In genomic region chr20:23622839-23623343, GRCh38 we compare ENCODE assay signal across 9 cellular contexts. TPM values are rescaled to one million over a fixed set of nuclear protein-coding genes. Genes with fewer than 3 reads are reported as not detected.
DNase-seq lines count a peak whose midpoint lies in the region; ATAC-seq, FAIRE-seq and TF ChIP-seq lines count a peak whose summit lies in the region.
"Had no signal": no experiment of that assay in that cellular context is flagged by ENCODE, and none has a peak within 500 bp of the region (broad histone marks: within the 10 kb centered on the region; RNA-seq: fewer than 3 reads in every experiment).

No MANE protein-coding gene starts in this region.

- no peak for TF ChIP-seq POLR2A in H1 (IDR thresholded peaks at IDR 0.05; ENCODE audit: control extremely low read depth in 1 of 2, low read depth in 2 of 2, low read length in 2 of 2)

- no peak overlapping the region for H2BK15ac ChIP-seq in H1 (ENCODE audit: low read length)

- H3K36me3 ChIP-seq in H1 (ENCODE audit: control insufficient read depth in 2 of 4, insufficient read depth in 4 of 4, low read length in 3 of 4): no peaks in the 10 kb centered on the region
- H3K36me3 ChIP-seq in muscle layer of colon (ENCODE audit: insufficient read depth, low read length): no peaks in the 10 kb centered on the region

- CTCF ChIA-PET in AG04449 (lab: Yijun Ruan, JAX): interaction anchor here (0.7 to 2.3 kb wide), 4 partner anchors 9 to 181 kb away, joined by 3 to 9 read pairs (median 4); no protein-coding TSS in a partner anchor
- CTCF ChIA-PET in H1 (lab: Charles Lee; ENCODE audit: partially characterized antibody): interaction anchor here (2.1 kb wide), 1 partner anchor 16 kb away, joined by 7 read pairs; no protein-coding TSS in a partner anchor

- no peak overlapping the region for H3K14ac ChIP-seq in H1 (ENCODE audit: insufficient read length)

- H3K18ac ChIP-seq in H1 (ENCODE audit: extremely low read depth, low read length): no peak overlapping the region; the same call in 1 of the 2 replicates

- POLR2A ChIA-PET in AG04449 (lab: Yijun Ruan, JAX) (interaction anchor here (1.6 kb wide), 1 partner anchor 14 kb away, joined by 11 read pairs; the partner anchor contains the start of gene CST3), H1 (lab: Charles Lee; ENCODE audit: partially characterized antibody) (no interaction called here)

- no peaks in the 10 kb centered on the region for H4K20me1 ChIP-seq in H1 (replicated peaks in 1 of 2; ENCODE audit: control insufficient read depth in 1 of 2, insufficient read depth in 2 of 2, low read length in 2 of 2)

- ATAC-seq in GM19397 (IDR thresholded peaks at IDR 0.05; ENCODE audit: unreplicated experiment): peak; percentile 61

- H3K27me3 ChIP-seq in H1 (replicated peaks in 1 of 4; ENCODE audit: control insufficient read depth in 3 of 4, extremely low read depth in 1 of 4, insufficient read depth in 3 of 4, low read length in 3 of 4) (no peaks in the 10 kb centered on the region), muscle layer of colon (ENCODE audit: control insufficient read depth in 1 of 2, insufficient read depth in 2 of 2, low read length in 2 of 2) (no peaks in the 10 kb centered on the region)

- H2AFZ ChIP-seq in H1 (ENCODE audit: low read length): no peak overlapping the region; the same call in 1 of the 2 replicates

- peaks cover 2% of the 10 kb centered on the region; the same call in 1 of the 2 replicates for H3K23me2 ChIP-seq in H1 (ENCODE audit: low read depth, low read length)

- 73% methylated on average over 4 of the region's 4 CpGs; no CpG with 5 or more reads in 1 of the 2 experiments for WGBS in H1 (ENCODE audit: extremely low coverage in 1 of 2, insufficient coverage in 1 of 2, insufficient read length in 1 of 2, insufficient replicate concordance in 2 of 2, low coverage in 1 of 2, low lambda C conversion rate in 2 of 2, missing lambda C conversion rate in 1 of 2), 2 experiments

- H3K4ac ChIP-seq in H1 (replicated peaks; ENCODE audit: insufficient read length, low read depth, low read length): no peak overlapping the region

- TF ChIP-seq CTCF in AG04449 (IDR thresholded peaks at IDR 0.05; ENCODE audit: insufficient read depth, low read length, missing control alignments): no peak
- TF ChIP-seq CTCF in H1 (IDR thresholded peaks at IDR 0.05; ENCODE audit: control extremely low read depth in 1 of 3, insufficient read depth in 1 of 3, low read depth in 1 of 3, low read length in 3 of 3): no peak
- TF ChIP-seq CTCF in D721Med (IDR thresholded peaks at IDR 0.05; ENCODE audit: insufficient read depth, missing control alignments): no peak

- H2AK5ac ChIP-seq in H1 (ENCODE audit: low read depth, low read length): no peak overlapping the region

- H3K79me2 ChIP-seq in H1 (ENCODE audit: control insufficient read depth in 1 of 2, insufficient read depth in 2 of 2, low read length in 2 of 2): no peaks in the 10 kb centered on the region

- no peak overlapping the region for H2BK20ac ChIP-seq in H1 (ENCODE audit: low read length)

- H2BK12ac ChIP-seq in H1 (ENCODE audit: low read depth, low read length): no peak overlapping the region

- peaks cover 0 to 4% (median 2%) of the 10 kb centered on the region in 4 experiments; a peak in 3 of 7 replicates for H3K4me1 ChIP-seq in H1 (replicated peaks in 1 of 4; ENCODE audit: control insufficient read depth in 3 of 4, insufficient read depth in 4 of 4, low read length in 3 of 4)
- H3K4me1 ChIP-seq in muscle layer of colon (ENCODE audit: insufficient read depth, low read length): peaks cover 16% of the 10 kb centered on the region

- H3K79me1 ChIP-seq in H1 (ENCODE audit: low read depth, low read length): no peaks in the 10 kb centered on the region

- no peak for FAIRE-seq in H1 (lab: Jason Lieb, UNC)
- no peak for FAIRE-seq in D721Med (lab: Jason Lieb, UNC)

- H2BK5ac ChIP-seq in H1 (ENCODE audit: low read depth, low read length): no peak overlapping the region

- TF ChIP-seq RAD21 in H1 (IDR thresholded peaks at IDR 0.05 in 1 of 2, conservative IDR thresholded peaks at IDR 0.05 in 1 of 2; ENCODE audit: low read depth in 2 of 2, low read length in 2 of 2): no peak

- no peak overlapping the region for H4K5ac ChIP-seq in H1 (ENCODE audit: insufficient read length, low read depth, low read length)

- no peak for TF ChIP-seq EP300 in H1 (IDR thresholded peaks at IDR 0.05; ENCODE audit: borderline replicate concordance in 1 of 2, low read depth in 2 of 2, low read length in 2 of 2)

- H3K4me3 ChIP-seq in AG04449 (ENCODE audit: low read depth, low read length) (peak overlapping the region; percentile 33), H1 (ENCODE audit: extremely low read depth in 1 of 4, insufficient read depth in 2 of 4, low read depth in 3 of 4, low read length in 4 of 4) (no peak overlapping the region), muscle layer of colon (ENCODE audit: low read depth in 1 of 2, low read length in 2 of 2) (peak overlapping the region in 1 of 2 donors; percentile 35)

- no peak overlapping the region for H3K4me2 ChIP-seq in H1 (ENCODE audit: insufficient read depth in 1 of 2, low read depth in 2 of 2, low read length in 2 of 2)

- H3K9ac ChIP-seq in H1 (replicated peaks in 1 of 4; ENCODE audit: extremely low read depth in 1 of 4, low read depth in 3 of 4, low read length in 3 of 4): no peak overlapping the region
- no peak overlapping the region for H3K9ac ChIP-seq in muscle layer of colon (ENCODE audit: low read length)

- no peak overlapping the region for H3K56ac ChIP-seq in H1 (replicated peaks; ENCODE audit: insufficient read length, low read depth, low read length)

- H3K23ac ChIP-seq in H1 (ENCODE audit: insufficient read length): no peak overlapping the region

- no peak overlapping the region for H4K91ac ChIP-seq in H1 (replicated peaks; ENCODE audit: insufficient read length, low read length)

- peak; percentile 42 for DNase-seq in AG04449 (ENCODE audit: low read depth, low spot score)
- DNase-seq in NCI-H69 (lab: John Stamatoyannopoulos, UW): peak; percentile 84
- DNase-seq in H1 (ENCODE audit: low read depth in 1 of 2, low spot score in 2 of 2): no peak
- no peak for DNase-seq in SKM-1 treated with dmso at 0.1 percent for 144 hours (lab: John Stamatoyannopoulos, UW; ENCODE audit: unreplicated experiment)
- DNase-seq in D721Med (ENCODE audit: insufficient read length, low spot score): no peak
- DNase-seq in NCI-H526 treated with DMSO at 0.1 percent for 48 hours (lab: John Stamatoyannopoulos, UW): no peak

- H4K8ac ChIP-seq in H1 (ENCODE audit: extremely low read depth, insufficient read depth, low read length): no peak overlapping the region

- no peak overlapping the region for H3K27ac ChIP-seq in H1 (ENCODE audit: low read depth, low read length)
- H3K27ac ChIP-seq in muscle layer of colon (ENCODE audit: low read depth, low read length): peak overlapping the region; percentile 63

- H2BK120ac ChIP-seq in H1 (replicated peaks; ENCODE audit: low read depth, low read length): no peak overlapping the region

- H3K9me3 ChIP-seq in H1 (ENCODE audit: insufficient read depth in 2 of 2, low read depth in 1 of 2, low read length in 1 of 2): no peaks in the 10 kb centered on the region
- no peaks in the 10 kb centered on the region for H3K9me3 ChIP-seq in muscle layer of colon (ENCODE audit: low read length)

TF ChIP-seq in H1, 55 proteins besides CTCF, POLR2A, EP300 and RAD21:
- TF ChIP-seq RBBP5 (IDR thresholded peaks at IDR 0.05; ENCODE audit: borderline replicate concordance, low read depth, low read length) (no peak), JUND (IDR thresholded peaks at IDR 0.05; ENCODE audit: low read length) (peak; percentile 67; the same call in 1 of the 2 replicates), HDAC2 (IDR thresholded peaks at IDR 0.05; ENCODE audit: borderline replicate concordance in 1 of 2, low read depth in 2 of 2, low read length in 2 of 2) (no peak)

RNA-seq across cellular contexts. Expression of gene CST3, which starts 14.9 kb away (rescaled TPM):
- 53.2 and 58.1 TPM in 2 replicates for total RNA-seq in H1 (2021; fragmentation: NEBNext Ultra II Directional; extraction: Animal tissue kit (Norgen Biotek cat#: 25700))
- 184 and 185 TPM in 2 replicates for polyA plus RNA-seq in H1 (2011; rRNA removed)
- 84.3 TPM for polyA plus RNA-seq in H1 (2011; cell fraction: cytosol; rRNA removed)
- 66.5 TPM for polyA plus RNA-seq in H1 (2011; cell fraction: nucleus; rRNA removed)
- 61.6 to 108 TPM (median 99.6 TPM) in 4 replicates for polyA plus RNA-seq in H1 (2012, experiment 1 of 2)
- 128 TPM for polyA plus RNA-seq in H1 (2012, experiment 2 of 2)
- polyA plus RNA-seq in H1 (2013, experiment 1 of 2): 68.4 TPM
- polyA plus RNA-seq in H1 (2013, experiment 2 of 2): 77.9 TPM
- 35.0 and 38.7 TPM in 2 replicates for polyA minus RNA-seq in H1 (2011; rRNA and poly(A)+ RNA removed)
- 54.3 TPM for polyA minus RNA-seq in H1 (2011; cell fraction: cytosol; rRNA and poly(A)+ RNA removed)
- 21.1 TPM for polyA minus RNA-seq in H1 (2011; cell fraction: nucleus; rRNA and poly(A)+ RNA removed)

RNA-seq across cellular contexts. Expression of gene CST9, which starts 17.2 kb away (rescaled TPM):
- total RNA-seq in H1 (2021; fragmentation: NEBNext Ultra II Directional; extraction: Animal tissue kit (Norgen Biotek cat#: 25700)): 0.19 TPM in 1 of 2 replicates, not detected in the other
- polyA plus RNA-seq in H1 (2011; rRNA removed): 0.05 and 0.08 TPM in 2 replicates
- polyA plus RNA-seq in H1 (2011; cell fraction: cytosol; rRNA removed): 0.09 TPM
- 0.13 TPM for polyA plus RNA-seq in H1 (2011; cell fraction: nucleus; rRNA removed)
- polyA plus RNA-seq in H1 (2012, experiment 1 of 2): not detected in 4 replicates
- polyA plus RNA-seq in H1 (2012, experiment 2 of 2): not detected
- polyA plus RNA-seq in H1 (2013, experiment 1 of 2): not detected
- not detected for polyA plus RNA-seq in H1 (2013, experiment 2 of 2)
- polyA minus RNA-seq in H1 (2011; rRNA and poly(A)+ RNA removed): 0.09 TPM in 1 of 2 replicates, not detected in the other
- not detected for polyA minus RNA-seq in H1 (2011; cell fraction: cytosol; rRNA and poly(A)+ RNA removed)
- polyA minus RNA-seq in H1 (2011; cell fraction: nucleus; rRNA and poly(A)+ RNA removed): not detected
- total RNA-seq: subcutaneous adipose tissue had no signal

RNA-seq across cellular contexts. Expression of gene CST9L, which starts 54.6 kb away (rescaled TPM):
- total RNA-seq in H1 (2021; fragmentation: NEBNext Ultra II Directional; extraction: Animal tissue kit (Norgen Biotek cat#: 25700)): not detected in 2 replicates
- not detected in 2 replicates for polyA plus RNA-seq in H1 (2011; rRNA removed)
- not detected for polyA plus RNA-seq in H1 (2011; cell fraction: cytosol; rRNA removed)
- not detected for polyA plus RNA-seq in H1 (2011; cell fraction: nucleus; rRNA removed)
- polyA plus RNA-seq in H1 (2012, experiment 1 of 2): not detected in 4 replicates
- not detected for polyA plus RNA-seq in H1 (2012, experiment 2 of 2)
- polyA plus RNA-seq in H1 (2013, experiment 1 of 2): not detected
- not detected for polyA plus RNA-seq in H1 (2013, experiment 2 of 2)
- polyA minus RNA-seq in H1 (2011; rRNA and poly(A)+ RNA removed): not detected in 2 replicates
- not detected for polyA minus RNA-seq in H1 (2011; cell fraction: cytosol; rRNA and poly(A)+ RNA removed)
- polyA minus RNA-seq in H1 (2011; cell fraction: nucleus; rRNA and poly(A)+ RNA removed): not detected
- total RNA-seq: subcutaneous adipose tissue had no signal

Comparison
In these comparisons a context has a peak if more than half of its experiments do, and no peak if none do; other contexts are left out.
1. DNase-seq: peak in AG04449 (single experiment) and NCI-H69 (single experiment); none in H1 (0 of 2), SKM-1 treated with dmso at 0.1 percent for 144 hours (single experiment), D721Med (single experiment) and NCI-H526 treated with DMSO at 0.1 percent for 48 hours (single experiment).